19 cellular contexts compared by ENCODE assay signal in genomic region chr4:1252928-1253492, GRCh38. TPM values are rescaled to one million over a fixed set of nuclear protein-coding genes. Genes with fewer than 3 reads are reported as not detected.
DNase-seq lines count a peak whose midpoint lies in the region; ATAC-seq, FAIRE-seq and TF ChIP-seq lines count a peak whose summit lies in the region.
"Had no signal": no experiment of that assay in that cellular context is flagged by ENCODE, and none has a peak within 500 bp of the region (broad histone marks: within the 10 kb centered on the region; RNA-seq: fewer than 3 reads in every experiment).

No MANE protein-coding gene starts in this region.

- no peak overlapping the region for H3K9ac ChIP-seq in HepG2 (ENCODE audit: insufficient read depth, low read depth, low read length)
- H3K9ac ChIP-seq: KMS-11, parathyroid adenoma had no signal

- H3K9me3 ChIP-seq in HepG2 (ENCODE audit: low read length) (peaks cover 23% of the 10 kb centered on the region), right lobe of liver (peaks cover 0 to 4% (median 0%) of the 10 kb centered on the region in 4 donors)
- no peaks in the 10 kb centered on the region for H3K9me3 ChIP-seq in naive thymus-derived CD4-positive, alpha-beta T cell (ENCODE audit: control insufficient read depth in 2 of 3, low read length in 3 of 3)

- no peak overlapping the region for H2AFZ ChIP-seq in HepG2 (ENCODE audit: low read length)
- H2AFZ ChIP-seq: parathyroid adenoma had no signal

- no peaks in the 10 kb centered on the region for H4K20me1 ChIP-seq in HepG2 (ENCODE audit: insufficient read depth, low read length)

- in situ Hi-C loops in HepG2 (cut with HindIII; ENCODE audit: extremely low pct_ligation_motif_present, low pct_unique_long_range_greater_than_20kb) (loop anchor here (5.0 kb wide), 1 partner anchor 89 kb away; no protein-coding TSS in a partner anchor), brain microvascular endothelial cell (cut with HindIII; ENCODE audit: low pct_ligation_motif_present, low sequenced_read_pairs) (no loop called here)

- peaks cover 39% of the 10 kb centered on the region for H3K4me1 ChIP-seq in HepG2 (ENCODE audit: insufficient read depth, low read length)
- peaks cover 0 to 8% (median 3%) of the 10 kb centered on the region in 4 donors for H3K4me1 ChIP-seq in right lobe of liver
- H3K4me1 ChIP-seq in naive thymus-derived CD4-positive, alpha-beta T cell (ENCODE audit: control insufficient read depth in 2 of 2, insufficient read depth in 2 of 2, low read length in 2 of 2), result peaks cover 28 to 37% of the 10 kb centered on the region in 2 donors
- H3K4me1 ChIP-seq: parathyroid adenoma had no signal

- no peak overlapping the region for H3K4me2 ChIP-seq in HepG2 (ENCODE audit: low read depth, low read length)
- H3K4me2 ChIP-seq: KMS-11 had no signal

- peak overlapping the region; percentile 1 for H3K4me3 Mint-ChIP-seq in activated T-helper 1 cell treated with anti-CD3 and anti-CD28 coated beads, Interleukin-12 subunit alpha, Interleukin-12 subunit beta, Interleukin-2, Interleukin-4 antibody, amounts not matched to agents 30 ng/mL and 10 ng/mL and 1 ng/mL, durations not matched to agents 14 hours and 24 hours and 36 hours
- peak overlapping the region in 9 of 10 donors; percentile 17 to 84 (median 67) for H3K4me3 Mint-ChIP-seq in naive thymus-derived CD4-positive, alpha-beta T cell

- TF ChIP-seq POLR2A in HepG2 (IDR thresholded peaks at IDR 0.05; ENCODE audit: insufficient read depth in 1 of 2, low read depth in 2 of 2, low read length in 2 of 2) (no peak), right lobe of liver (IDR thresholded peaks at IDR 0.05) (no peak)

- peak overlapping the region; percentile 63 for H3K27ac Mint-ChIP-seq in activated T-helper 1 cell treated with anti-CD3 and anti-CD28 coated beads, Interleukin-12 subunit alpha, Interleukin-12 subunit beta, Interleukin-2, Interleukin-4 antibody, amounts not matched to agents 30 ng/mL and 10 ng/mL and 1 ng/mL, durations not matched to agents 14 hours and 24 hours and 36 hours
- peak overlapping the region in 8 of 9 donors; percentile 81 to 93 (median 89) for H3K27ac Mint-ChIP-seq in naive thymus-derived CD4-positive, alpha-beta T cell

- POLR2A ChIA-PET in HepG2 (lab: Yijun Ruan, JAX), result interaction anchor here (1.5 kb wide), 1 partner anchor 94 kb away, joined by 3 read pairs; the partner anchor contains the start of gene UVSSA
- POLR2A ChIA-PET in naive thymus-derived CD4-positive, alpha-beta T cell (lab: Charles Lee), result interaction anchor here (1.0 kb wide), 1 partner anchor 15 kb away, joined by 3 read pairs; no protein-coding TSS in a partner anchor

- H3K27me3 ChIP-seq in HepG2 (ENCODE audit: control insufficient read depth in 1 of 2, insufficient read depth in 2 of 2, low read length in 2 of 2), result no peaks in the 10 kb centered on the region
- H3K27me3 ChIP-seq in right lobe of liver, result no peaks in the 10 kb centered on the region
- H3K27me3 ChIP-seq in naive thymus-derived CD4-positive, alpha-beta T cell (ENCODE audit: control insufficient read depth in 2 of 2, insufficient read depth in 2 of 2, low read length in 2 of 2), result no peaks in the 10 kb centered on the region
- no peaks in the 10 kb centered on the region for H3K27me3 ChIP-seq in brain microvascular endothelial cell (replicated peaks)
- H3K27me3 ChIP-seq: heart left ventricle, tibial artery had no signal

- peaks cover 17% of the 10 kb centered on the region for H3K79me2 ChIP-seq in HepG2 (ENCODE audit: insufficient read depth, low read length)
- H3K79me2 ChIP-seq: parathyroid adenoma had no signal

- no peak for ATAC-seq in HepG2
- no peak for ATAC-seq in right lobe of liver
- ATAC-seq in naive thymus-derived CD4-positive, alpha-beta T cell, result no peak
- ATAC-seq: heart left ventricle, left ventricle myocardium superior had no signal

- TF ChIP-seq RAD21 in HepG2 (CRISPR knock-in tag; IDR thresholded peaks at IDR 0.05), result no peak

- CTCF ChIA-PET in HepG2 (lab: Yijun Ruan, JAX; ENCODE audit: low intra/inter-chr PET ratio, low total read pairs), result no interaction called here
- CTCF ChIA-PET in naive thymus-derived CD4-positive, alpha-beta T cell (lab: Charles Lee), result no interaction called here

- DNase-seq in HepG2 (ENCODE audit: low spot score), result peak; percentile 54
- DNase-seq in right lobe of liver, result no peak
- no peak for DNase-seq in activated T-helper 1 cell treated with anti-CD3 and anti-CD28 coated beads, Interleukin-12 subunit alpha, Interleukin-12 subunit beta, Interleukin-2, Interleukin-4 antibody, amounts not matched to agents 30 ng/mL and 10 ng/mL and 1 ng/mL, durations not matched to agents 14 hours and 24 hours and 36 hours (ENCODE audit: low spot score)
- no peak for DNase-seq in naive thymus-derived CD4-positive, alpha-beta T cell
- DNase-seq in brain microvascular endothelial cell, result no peak
- DNase-seq in midbrain (lab: John Stamatoyannopoulos, UW), result no peak
- DNase-seq in HuH-7.5 (ENCODE audit: low spot score), result no peak
- DNase-seq: activated gamma-delta T cell treated with Interleukin-2 at 50 U/mL for 16 hours; AML-193; heart left ventricle; left ventricle myocardium superior; NCI-H2029 treated with DMSO at 0.1 percent for 48 hours; NK-92 treated with Interleukin-12 subunit alpha and Interleukin-12 subunit beta, amount 100 ng/mL, for 24 hours; tibial artery had no signal

- WGBS in HepG2 (ENCODE audit: low lambda C conversion rate), result 80% methylated on average over 6 of the region's 6 CpGs
- 97% methylated on average over 5 of the region's 6 CpGs for WGBS in right lobe of liver (ENCODE audit: insufficient coverage, low coverage, low lambda C conversion rate, missing lambda C conversion rate)

- H3K9me3 Mint-ChIP-seq in activated T-helper 1 cell treated with anti-CD3 and anti-CD28 coated beads, Interleukin-12 subunit alpha, Interleukin-12 subunit beta, Interleukin-2, Interleukin-4 antibody, amounts not matched to agents 30 ng/mL and 10 ng/mL and 1 ng/mL, durations not matched to agents 14 hours and 24 hours and 36 hours, result peaks cover 39% of the 10 kb centered on the region
- H3K9me3 Mint-ChIP-seq in naive thymus-derived CD4-positive, alpha-beta T cell, result peaks cover 0 to 39% (median 2%) of the 10 kb centered on the region in 11 donors

- intact Hi-C loops in HepG2 (cut with micrococcal nuclease; ENCODE audit: unreplicated experiment), result no loop called here
- intact Hi-C loops in right lobe of liver (cut with DNase I), result loop anchor here in 1 of 2 donors (5.0 kb wide), 1 partner anchor 84 kb away; no protein-coding TSS in a partner anchor
- intact Hi-C loops in activated T-helper 1 cell treated with anti-CD3 and anti-CD28 coated beads, Interleukin-12 subunit alpha, Interleukin-12 subunit beta, Interleukin-2, Interleukin-4 antibody, amounts not matched to agents 30 ng/mL and 10 ng/mL and 1 ng/mL, durations not matched to agents 14 hours and 24 hours and 36 hours (cut with micrococcal nuclease), result no loop called here
- intact Hi-C loops in naive thymus-derived CD4-positive, alpha-beta T cell (cut with micrococcal nuclease), result no loop called here

- H3K27ac ChIP-seq in HepG2 (ENCODE audit: extremely low read length, insufficient read depth, low read length) (no peak overlapping the region), right lobe of liver (no peak overlapping the region), brain microvascular endothelial cell (no peak overlapping the region)
- H3K27ac ChIP-seq in naive thymus-derived CD4-positive, alpha-beta T cell (ENCODE audit: low read depth, low read length), result peak overlapping the region; percentile 46
- H3K27ac ChIP-seq: coronary artery, heart left ventricle, KMS-11, parathyroid adenoma, tibial artery had no signal

- TF ChIP-seq CTCF in HepG2 (CRISPR knock-in tag; IDR thresholded peaks at IDR 0.05), result no peak
- TF ChIP-seq CTCF in right lobe of liver (IDR thresholded peaks at IDR 0.05), result no peak
- no peak for TF ChIP-seq CTCF in brain microvascular endothelial cell (IDR thresholded peaks at IDR 0.05; ENCODE audit: low read depth, low read length, missing control alignments)

- no TSS peak for BruUV-seq in HepG2 (replicated peaks; lab: Mats Ljungman, UMichigan)

- no peak for FAIRE-seq in HepG2 (lab: Jason Lieb, UNC)
- FAIRE-seq: D721Med, endometrium had no signal

- no peak overlapping the region for H3K4me3 ChIP-seq in HepG2 (replicated peaks in 1 of 3; ENCODE audit: insufficient read depth in 1 of 3, low read depth in 2 of 3, low read length in 3 of 3)
- no peak overlapping the region for H3K4me3 ChIP-seq in right lobe of liver
- no peak overlapping the region for H3K4me3 ChIP-seq in naive thymus-derived CD4-positive, alpha-beta T cell (ENCODE audit: low read length)
- no peak overlapping the region for H3K4me3 ChIP-seq in brain microvascular endothelial cell (ENCODE audit: low read depth, low read length)
- H3K4me3 ChIP-seq: coronary artery, heart left ventricle, tibial artery had no signal

- no peaks in the 10 kb centered on the region for H3K27me3 Mint-ChIP-seq in activated T-helper 1 cell treated with anti-CD3 and anti-CD28 coated beads, Interleukin-12 subunit alpha, Interleukin-12 subunit beta, Interleukin-2, Interleukin-4 antibody, amounts not matched to agents 30 ng/mL and 10 ng/mL and 1 ng/mL, durations not matched to agents 14 hours and 24 hours and 36 hours (ENCODE audit: insufficient read depth)
- H3K27me3 Mint-ChIP-seq in naive thymus-derived CD4-positive, alpha-beta T cell, result no peaks in the 10 kb centered on the region

- peak in 1 of 2 experiments; percentile 14; a peak in 1 of 4 replicates for TF ChIP-seq EP300 in HepG2 (IDR thresholded peaks at IDR 0.05; ENCODE audit: low read depth in 2 of 2, low read length in 2 of 2)
- no peak for TF ChIP-seq EP300 in HepG2 (CRISPR knock-in tag; IDR thresholded peaks at IDR 0.05; ENCODE audit: borderline replicate concordance)

- H3K36me3 ChIP-seq in HepG2 (replicated peaks in 1 of 2; ENCODE audit: control insufficient read depth in 1 of 2, insufficient read depth in 2 of 2, low read length in 2 of 2), result 0 out of 5 replicates have a peak, but pooled peaks cover 0 to 2% of the 10 kb centered on the region in 2 experiments
- no peaks in the 10 kb centered on the region for H3K36me3 ChIP-seq in right lobe of liver
- peaks cover 0 to 6% (median 0%) of the 10 kb centered on the region in 3 experiments for H3K36me3 ChIP-seq in naive thymus-derived CD4-positive, alpha-beta T cell (ENCODE audit: control insufficient read depth in 2 of 3, insufficient read depth in 3 of 3, low read length in 3 of 3)
- no peaks in the 10 kb centered on the region for H3K36me3 ChIP-seq in brain microvascular endothelial cell (replicated peaks)
- H3K36me3 ChIP-seq: tibial artery had no signal

- peaks cover 51% of the 10 kb centered on the region for H3K4me1 Mint-ChIP-seq in activated T-helper 1 cell treated with anti-CD3 and anti-CD28 coated beads, Interleukin-12 subunit alpha, Interleukin-12 subunit beta, Interleukin-2, Interleukin-4 antibody, amounts not matched to agents 30 ng/mL and 10 ng/mL and 1 ng/mL, durations not matched to agents 14 hours and 24 hours and 36 hours (ENCODE audit: low read depth)
- peaks cover 40 to 72% (median 63%) of the 10 kb centered on the region in 7 donors for H3K4me1 Mint-ChIP-seq in naive thymus-derived CD4-positive, alpha-beta T cell

- peaks cover 54% of the 10 kb centered on the region for H3K36me3 Mint-ChIP-seq in activated T-helper 1 cell treated with anti-CD3 and anti-CD28 coated beads, Interleukin-12 subunit alpha, Interleukin-12 subunit beta, Interleukin-2, Interleukin-4 antibody, amounts not matched to agents 30 ng/mL and 10 ng/mL and 1 ng/mL, durations not matched to agents 14 hours and 24 hours and 36 hours (ENCODE audit: low read depth)
- peaks cover 0 to 58% (median 0%) of the 10 kb centered on the region in 5 donors for H3K36me3 Mint-ChIP-seq in naive thymus-derived CD4-positive, alpha-beta T cell

RNA-seq across cellular contexts. Expression of gene CTBP1, which starts 4.1 kb away (rescaled TPM):
- 106 and 112 TPM in 2 replicates for total RNA-seq in HepG2 (2016; rRNA removed; fragmentation: Illumina TruSeq; extraction: Trizol)
- 119 TPM in 2 replicates for total RNA-seq in HepG2 (2016; cell fraction: cytosol; rRNA removed; fragmentation: Illumina TruSeq; extraction: Trizol; ENCODE audit: low read depth)
- total RNA-seq in HepG2 (2016; cell fraction: insoluble cytoplasmic fraction; rRNA removed; fragmentation: Illumina TruSeq; extraction: Trizol), result 83.8 and 121 TPM in 2 replicates
- 133 and 173 TPM in 2 replicates for total RNA-seq in HepG2 (2016; cell fraction: membrane; rRNA removed; fragmentation: Illumina TruSeq; extraction: Trizol)
- 51.5 and 60.9 TPM in 2 replicates for total RNA-seq in HepG2 (2016; cell fraction: nucleus; rRNA removed; fragmentation: Illumina TruSeq; extraction: Trizol)
- 78.5 and 123 TPM in 2 replicates for polyA plus RNA-seq in HepG2 (2011; rRNA removed)
- 87.2 and 182 TPM in 2 replicates for polyA plus RNA-seq in HepG2 (2011; cell fraction: cytosol; rRNA removed)
- 489 and 636 TPM in 2 replicates for polyA plus RNA-seq in HepG2 (2011; cell fraction: nucleus; rRNA removed)
- polyA plus RNA-seq in HepG2 (2012), result 69.0 and 92.6 TPM in 2 replicates
- 49.5 and 64.7 TPM in 2 replicates for polyA plus RNA-seq in HepG2 (2016; cell fraction: cytosol; fragmentation: Illumina TruSeq; extraction: Trizol; ENCODE audit: low read depth)
- polyA plus RNA-seq in HepG2 (2016; cell fraction: insoluble cytoplasmic fraction; fragmentation: Illumina TruSeq; extraction: Trizol; ENCODE audit: low read depth), result 101 and 112 TPM in 2 replicates
- polyA plus RNA-seq in HepG2 (2016; cell fraction: membrane; fragmentation: Illumina TruSeq; extraction: Trizol; ENCODE audit: low read depth), result 103 and 116 TPM in 2 replicates
- polyA plus RNA-seq in HepG2 (2016; cell fraction: nucleus; fragmentation: Illumina TruSeq; extraction: Trizol; ENCODE audit: insufficient read depth, low read depth), result 152 and 155 TPM in 2 replicates
- polyA minus RNA-seq in HepG2 (2011; rRNA and poly(A)+ RNA removed; ENCODE audit: low replicate concordance), result 136 and 350 TPM in 2 replicates
- polyA minus RNA-seq in HepG2 (2011; cell fraction: cytosol; rRNA and poly(A)+ RNA removed), result 85.1 and 100 TPM in 2 replicates
- 47.7 and 48.4 TPM in 2 replicates for polyA minus RNA-seq in HepG2 (2011; cell fraction: nucleus; rRNA and poly(A)+ RNA removed)
- total RNA-seq in right lobe of liver, result 10 to 100 TPM; 74.8 to 85.5 (median 79.4) TPM
- total RNA-seq in activated T-helper 1 cell treated with anti-CD3 and anti-CD28 coated beads, Interleukin-12 subunit alpha, Interleukin-12 subunit beta, Interleukin-2, Interleukin-4 antibody, amounts not matched to agents 30 ng/mL and 10 ng/mL and 1 ng/mL, durations not matched to agents 14 hours and 24 hours and 36 hours, result 203 and 206 TPM in 2 replicates
- 100 to 1,000 TPM; 177 to 233 (median 200) TPM for total RNA-seq in naive thymus-derived CD4-positive, alpha-beta T cell
- polyA plus RNA-seq in naive thymus-derived CD4-positive, alpha-beta T cell, result 10 to 100 TPM; 57.2 to 79.2 TPM

RNA-seq across cellular contexts. Expression of gene MAEA, which starts 36.7 kb away (rescaled TPM):
- total RNA-seq in HepG2 (2016; rRNA removed; fragmentation: Illumina TruSeq; extraction: Trizol) (52.0 and 65.2 TPM in 2 replicates), right lobe of liver (10 to 100 TPM; 24.3 to 42.0 (median 27.9) TPM)
- 10.0 and 10.5 TPM in 2 replicates for total RNA-seq in HepG2 (2016; cell fraction: cytosol; rRNA removed; fragmentation: Illumina TruSeq; extraction: Trizol; ENCODE audit: low read depth)
- total RNA-seq in HepG2 (2016; cell fraction: insoluble cytoplasmic fraction; rRNA removed; fragmentation: Illumina TruSeq; extraction: Trizol), result 55.0 and 59.4 TPM in 2 replicates
- total RNA-seq in HepG2 (2016; cell fraction: membrane; rRNA removed; fragmentation: Illumina TruSeq; extraction: Trizol), result 23.7 and 24.2 TPM in 2 replicates
- 30.2 and 31.7 TPM in 2 replicates for total RNA-seq in HepG2 (2016; cell fraction: nucleus; rRNA removed; fragmentation: Illumina TruSeq; extraction: Trizol)
- polyA plus RNA-seq in HepG2 (2011; rRNA removed), result 57.1 and 60.7 TPM in 2 replicates
- polyA plus RNA-seq in HepG2 (2011; cell fraction: cytosol; rRNA removed), result 48.5 and 73.3 TPM in 2 replicates
- polyA plus RNA-seq in HepG2 (2011; cell fraction: nucleus; rRNA removed), result 171 and 221 TPM in 2 replicates
- 28.9 and 30.8 TPM in 2 replicates for polyA plus RNA-seq in HepG2 (2012)
- polyA plus RNA-seq in HepG2 (2016; cell fraction: cytosol; fragmentation: Illumina TruSeq; extraction: Trizol; ENCODE audit: low read depth), result 5.9 and 6.3 TPM in 2 replicates
- polyA plus RNA-seq in HepG2 (2016; cell fraction: insoluble cytoplasmic fraction; fragmentation: Illumina TruSeq; extraction: Trizol; ENCODE audit: low read depth), result 60.8 and 67.1 TPM in 2 replicates
- polyA plus RNA-seq in HepG2 (2016; cell fraction: membrane; fragmentation: Illumina TruSeq; extraction: Trizol; ENCODE audit: low read depth), result 15.8 and 16.9 TPM in 2 replicates
- 69.6 and 72.4 TPM in 2 replicates for polyA plus RNA-seq in HepG2 (2016; cell fraction: nucleus; fragmentation: Illumina TruSeq; extraction: Trizol; ENCODE audit: insufficient read depth, low read depth)
- 56.6 and 139 TPM in 2 replicates for polyA minus RNA-seq in HepG2 (2011; rRNA and poly(A)+ RNA removed; ENCODE audit: low replicate concordance)
- polyA minus RNA-seq in HepG2 (2011; cell fraction: cytosol; rRNA and poly(A)+ RNA removed), result 41.7 and 45.7 TPM in 2 replicates
- 40.9 and 44.3 TPM in 2 replicates for polyA minus RNA-seq in HepG2 (2011; cell fraction: nucleus; rRNA and poly(A)+ RNA removed)
- total RNA-seq in activated T-helper 1 cell treated with anti-CD3 and anti-CD28 coated beads, Interleukin-12 subunit alpha, Interleukin-12 subunit beta, Interleukin-2, Interleukin-4 antibody, amounts not matched to agents 30 ng/mL and 10 ng/mL and 1 ng/mL, durations not matched to agents 14 hours and 24 hours and 36 hours, result 67.1 and 68.1 TPM in 2 replicates
- total RNA-seq in naive thymus-derived CD4-positive, alpha-beta T cell, result 10 to 100 TPM; 56.2 to 92.2 (median 79.4) TPM
- 10 to 100 TPM; 45.3 to 88.5 TPM for polyA plus RNA-seq in naive thymus-derived CD4-positive, alpha-beta T cell
